18 cellular contexts compared by ENCODE assay signal in genomic region chr3:39479701-39480414, GRCh38. TPM values are rescaled to one million over a fixed set of nuclear protein-coding genes. Genes with fewer than 3 reads are reported as not detected.
DNase-seq lines count a peak whose midpoint lies in the region; ATAC-seq, FAIRE-seq and TF ChIP-seq lines count a peak whose summit lies in the region.
"Had no signal": no experiment of that assay in that cellular context is flagged by ENCODE, and none has a peak within 500 bp of the region (broad histone marks: within the 10 kb centered on the region; RNA-seq: fewer than 3 reads in every experiment).

No MANE protein-coding gene starts in this region.

- TF ChIP-seq POLR2A in A549 (IDR thresholded peaks at IDR 0.05; ENCODE audit: low read length) (no peak), Peyer's patch (IDR thresholded peaks at IDR 0.05) (no peak)

- CTCF ChIA-PET in A549 (lab: Yijun Ruan, JAX), result interaction anchor here (0.6 to 2.4 kb wide), 2 partner anchors 15 to 33 kb away, joined by 5 to 6 read pairs; no protein-coding TSS in a partner anchor

- FAIRE-seq in A549 (lab: Jason Lieb, UNC) (no peak), D721Med (lab: Jason Lieb, UNC) (peak; percentile 99)
- FAIRE-seq: A204.1, GM12892 had no signal

- POLR2A ChIA-PET in A549 (lab: Yijun Ruan, JAX), result no interaction called here

- H3K27ac ChIP-seq in A549 (no peak overlapping the region), Peyer's patch (no peak overlapping the region)
- H3K27ac ChIP-seq: C4-2B had no signal

- H3K4me1 ChIP-seq in A549, result no peaks in the 10 kb centered on the region
- no peaks in the 10 kb centered on the region for H3K4me1 ChIP-seq in Peyer's patch
- H3K4me1 ChIP-seq: BE2C had no signal

- H3K4me2 ChIP-seq in A549, result no peak overlapping the region

- no peak for TF ChIP-seq RAD21 in A549 (conservative IDR thresholded peaks at IDR 0.05 in 1 of 2, IDR thresholded peaks at IDR 0.05 in 1 of 2)

- TF ChIP-seq CTCF in A549 (IDR thresholded peaks at IDR 0.05) (no peak), D721Med (IDR thresholded peaks at IDR 0.05; ENCODE audit: insufficient read depth, missing control alignments) (no peak), Peyer's patch (IDR thresholded peaks at IDR 0.05) (no peak)

- no peak overlapping the region for H3K4me3 ChIP-seq in A549
- H3K4me3 ChIP-seq in Peyer's patch, result no peak overlapping the region

- H3K27me3 ChIP-seq in Peyer's patch, result no peaks in the 10 kb centered on the region
- H3K27me3 ChIP-seq: BE2C had no signal

- ATAC-seq in A549, result no peak
- no peak for ATAC-seq in esophagus mucosa

- DNase-seq in A549 (ENCODE audit: low read depth in 1 of 2, low spot score in 1 of 2), result no peak
- DNase-seq in D721Med (ENCODE audit: insufficient read length, low spot score), result peak; percentile 32
- peak; percentile 91 for DNase-seq in NCI-H82 (lab: John Stamatoyannopoulos, UW)
- DNase-seq in middle frontal gyrus (ENCODE audit: extremely low spot score, low spot score), result peak; percentile 1
- DNase-seq in Peyer's patch, result no peak
- DNase-seq in mucosa of gallbladder (ENCODE audit: low spot score), result no peak
- DNase-seq: BE2C; CD4-positive, alpha-beta memory T cell; DND-41; GDM1; GOT3; H9 had no signal

- no peaks in the 10 kb centered on the region for H3K36me3 ChIP-seq in Peyer's patch
- H3K36me3 ChIP-seq: BE2C had no signal

- H3K9me3 ChIP-seq in A549 (no peaks in the 10 kb centered on the region), Peyer's patch (peaks cover 0 to 8% (median 0%) of the 10 kb centered on the region in 4 donors)
- H3K9me3 ChIP-seq: BE2C had no signal

- WGBS in A549 (ENCODE audit: missing lambda C conversion rate), result 24% methylated on average over 7 of the region's 7 CpGs

- TF ChIP-seq EP300 in A549 (IDR thresholded peaks at IDR 0.05), result no peak

TF ChIP-seq in A549, 52 proteins besides CTCF, POLR2A, EP300 and RAD21:
- TF ChIP-seq PHF8 (IDR thresholded peaks at IDR 0.05; ENCODE audit: borderline replicate concordance, low read depth), result no peak
- peak; percentile 46 for TF ChIP-seq MAFK (IDR thresholded peaks at IDR 0.05; ENCODE audit: partially characterized antibody)
- TF ChIP-seq PBX3 (IDR thresholded peaks at IDR 0.05), result no peak

RNA-seq across cellular contexts. Expression of gene MOBP, which starts 12.4 kb away (rescaled TPM):
- polyA plus RNA-seq in A549 (2011; rRNA removed), result 0.10 TPM in 1 of 2 replicates, not detected in the other
- not detected in 2 replicates for polyA plus RNA-seq in A549 (2012; cell fraction: cytosol; rRNA removed)
- 0.04 and 0.12 TPM in 2 replicates for polyA plus RNA-seq in A549 (2012; cell fraction: nucleus; rRNA removed)
- 0.01 TPM in 1 of 3 replicates, not detected in the others for polyA plus RNA-seq in A549 (2017; fragmentation: RNase III; extraction: RNeasy Plus Mini Kit Qiagen cat#74134 plus additional on column Dnase treatment)
- polyA minus RNA-seq in A549 (2011; rRNA and poly(A)+ RNA removed), result not detected in 2 replicates
- not detected for total RNA-seq in Peyer's patch
- 0.14 TPM for total RNA-seq in mucosa of gallbladder
- total RNA-seq in esophagus mucosa, result not detected
- total RNA-seq: CD4-positive, alpha-beta memory T cell; H9; HT-29 had no signal
- polyA plus RNA-seq: AG04450; CD4-positive, alpha-beta memory T cell had no signal

Comparison
In these comparisons a context has a peak if more than half of its experiments do, and no peak if none do; other contexts are left out.
1. DNase-seq: peak in D721Med (single experiment), NCI-H82 (single experiment) and middle frontal gyrus (single experiment); none in A549 (0 of 2), Peyer's patch (0 of 3) and mucosa of gallbladder (single experiment).